In genomic region chr7:1098243-1099153, GRCh38 we compare ENCODE assay signal across 22 cellular contexts. TPM values are rescaled to one million over a fixed set of nuclear protein-coding genes. Genes with fewer than 3 reads are reported as not detected.
"Had no signal": no experiment of that assay in that cellular context is flagged by ENCODE, and none has a peak within 500 bp of the region (broad histone marks: within the 10 kb centered on the region; RNA-seq: fewer than 3 reads in every experiment).

No MANE protein-coding gene starts in this region.

- H3K9me3 ChIP-seq: esophagus squamous epithelium, gastrocnemius medialis, left lung, ovary, prostate gland, tibial artery, uterus had no signal

- H3K27ac ChIP-seq: dorsolateral prefrontal cortex, esophagus squamous epithelium, gastrocnemius medialis, left lung, ovary, prostate gland, tibial artery, uterus had no signal

- H3K4me3 ChIP-seq: dorsolateral prefrontal cortex, esophagus squamous epithelium, gastrocnemius medialis, left lung, ovary, prostate gland, tibial artery, uterus had no signal

- ATAC-seq: activated T-cell treated with anti-CD3 and anti-CD28 coated beads, Interleukin-2, amount 50 U/mL, for 4 hours; gastrocnemius medialis; left lung; naive thymus-derived CD4-positive, alpha-beta T cell; stimulated activated naive CD8-positive, alpha-beta T cell treated with anti-CD3 and anti-CD28 coated beads, Interleukin-15, amount 100 ng/mL, for 72 hours had no signal

- H3K27me3 ChIP-seq: dorsolateral prefrontal cortex, esophagus squamous epithelium, gastrocnemius medialis, left lung, ovary, tibial artery, uterus had no signal

- DNase-seq: activated CD4-positive, alpha-beta T cell treated with anti-CD3 and anti-CD28 coated beads, Interleukin-2, amount 50 U/mL, for 48 hours; activated CD8-positive, alpha-beta memory T cell treated with anti-CD3 and anti-CD28 coated beads, Interleukin-2, amount 50 U/mL, for 48 hours; activated naive CD4-positive, alpha-beta T cell; activated T-cell treated with anti-CD3 and anti-CD28 coated beads, Interleukin-2, amount 50 U/mL, for 4 hours; dorsolateral prefrontal cortex; esophagus squamous epithelium; gastrocnemius medialis; hippocampal formation; kidney glomerular epithelial cell; naive thymus-derived CD4-positive, alpha-beta T cell; ovary; stimulated activated CD4-positive, alpha-beta T cell treated with anti-CD3 and anti-CD28 coated beads, Interleukin-12 subunit alpha, Interleukin-12 subunit beta, amount 100 ng/mL, for 4 hours; stimulated activated CD4-positive, alpha-beta T cell treated with anti-CD3 and anti-CD28 coated beads, Interleukin-4, amount 100 ng/mL, for 4 hours; stimulated activated naive CD8-positive, alpha-beta T cell treated with anti-CD3 and anti-CD28 coated beads, Interleukin-15, amount 100 ng/mL, for 72 hours; T-helper 9 cell; tibial artery; uterus had no signal

- H3K4me1 ChIP-seq: uterus had no signal

- H3K36me3 ChIP-seq: gastrocnemius medialis, ovary, prostate gland, uterus had no signal

- FAIRE-seq: astrocyte, colon had no signal

RNA-seq across cellular contexts. Expression of gene GPER1, which starts 10.6 kb away (rescaled TPM):
- total RNA-seq: activated CD8-positive, alpha-beta memory T cell treated with anti-CD3 and anti-CD28 coated beads for 36 hours had no signal
